ENCODE assay signal across 15 cellular contexts in genomic region chr5:14906628-14907027, GRCh38. TPM values are rescaled to one million over a fixed set of nuclear protein-coding genes. Genes with fewer than 3 reads are reported as not detected.
DNase-seq lines count a peak whose midpoint lies in the region; ATAC-seq and TF ChIP-seq lines count a peak whose summit lies in the region.
"Had no signal": no experiment of that assay in that cellular context is flagged by ENCODE, and none has a peak within 500 bp of the region (broad histone marks: within the 10 kb centered on the region; RNA-seq: fewer than 3 reads in every experiment).

No MANE protein-coding gene starts in this region.

- TF ChIP-seq CTCF in PC-9 (conservative IDR thresholded peaks at IDR 0.05) (no peak), CD14-positive monocyte (IDR thresholded peaks at IDR 0.05) (no peak)

- ATAC-seq in activated T-cell treated with anti-CD3 and anti-CD28 coated beads, Interleukin-2, amount 50 U/mL, for 72 hours (replicated peaks in 1 of 2), result peak; percentile 53 to 60
- peak; percentile 55 for ATAC-seq in activated T-helper 17 cell treated with anti-CD3 and anti-CD28 coated beads, Interleukin-2, amount 50 U/mL, for 72 hours (replicated peaks)
- ATAC-seq in stimulated activated effector memory CD8-positive, alpha-beta T cell treated with anti-CD3 and anti-CD28 coated beads, Interleukin-12 subunit alpha, Interleukin-12 subunit beta, amount 100 ng/mL, for 72 hours, result peak; percentile 93

- no peaks in the 10 kb centered on the region for H3K36me3 Mint-ChIP-seq in activated CD4-positive, alpha-beta T cell treated with anti-CD3 and anti-CD28 coated beads, Interleukin-2, amount 10 ng/mL, durations not matched to agents 24 days and 14 days (ENCODE audit: low read depth)
- no peaks in the 10 kb centered on the region for H3K36me3 Mint-ChIP-seq in activated T-cell treated with anti-CD3 and anti-CD28 coated beads, Interleukin-2, amount 50 U/mL, for 72 hours (ENCODE audit: insufficient read depth in 2 of 2)
- H3K36me3 Mint-ChIP-seq in activated T-helper 17 cell treated with anti-CD3 and anti-CD28 coated beads, Interleukin-2, amount 50 U/mL, for 72 hours (ENCODE audit: low read depth), result no peaks in the 10 kb centered on the region
- no peaks in the 10 kb centered on the region for H3K36me3 Mint-ChIP-seq in stimulated activated effector memory CD8-positive, alpha-beta T cell treated with anti-CD3 and anti-CD28 coated beads, Interleukin-12 subunit alpha, Interleukin-12 subunit beta, amount 100 ng/mL, for 72 hours
- H3K36me3 Mint-ChIP-seq in CD14-positive monocyte, result no peaks in the 10 kb centered on the region
- H3K36me3 Mint-ChIP-seq: CD8-positive, alpha-beta memory T cell had no signal

- H3K9me3 Mint-ChIP-seq in activated CD4-positive, alpha-beta T cell treated with anti-CD3 and anti-CD28 coated beads, Interleukin-2, amount 10 ng/mL, durations not matched to agents 24 days and 14 days, result no peaks in the 10 kb centered on the region
- H3K9me3 Mint-ChIP-seq in activated T-cell treated with anti-CD3 and anti-CD28 coated beads, Interleukin-2, amount 50 U/mL, for 72 hours, result no peaks in the 10 kb centered on the region
- no peaks in the 10 kb centered on the region for H3K9me3 Mint-ChIP-seq in activated T-helper 17 cell treated with anti-CD3 and anti-CD28 coated beads, Interleukin-2, amount 50 U/mL, for 72 hours
- no peaks in the 10 kb centered on the region for H3K9me3 Mint-ChIP-seq in stimulated activated effector memory CD8-positive, alpha-beta T cell treated with anti-CD3 and anti-CD28 coated beads, Interleukin-12 subunit alpha, Interleukin-12 subunit beta, amount 100 ng/mL, for 72 hours
- peaks cover 0 to 5% (median 0%) of the 10 kb centered on the region in 7 donors for H3K9me3 Mint-ChIP-seq in CD14-positive monocyte
- H3K9me3 Mint-ChIP-seq: H9 had no signal

- no peak overlapping the region for H2AFZ ChIP-seq in PC-9

- no peak overlapping the region for H3K27ac ChIP-seq in PC-9
- H3K27ac ChIP-seq: 22Rv1 had no signal

- intact Hi-C loops in activated CD4-positive, alpha-beta T cell treated with anti-CD3 and anti-CD28 coated beads, Interleukin-2, amount 10 ng/mL, durations not matched to agents 24 days and 14 days (cut with micrococcal nuclease), result no loop called here
- intact Hi-C loops in PC-9 (cut with micrococcal nuclease; ENCODE audit: unreplicated experiment), result no loop called here
- intact Hi-C loops in CD14-positive monocyte (cut with micrococcal nuclease), result no loop called here

- no peaks in the 10 kb centered on the region for H3F3A ChIP-seq in PC-9 (ENCODE audit: insufficient read depth, low read depth)

- no peak overlapping the region for H3K4me3 Mint-ChIP-seq in activated CD4-positive, alpha-beta T cell treated with anti-CD3 and anti-CD28 coated beads, Interleukin-2, amount 10 ng/mL, durations not matched to agents 24 days and 14 days
- no peak overlapping the region for H3K4me3 Mint-ChIP-seq in activated T-cell treated with anti-CD3 and anti-CD28 coated beads, Interleukin-2, amount 50 U/mL, for 72 hours
- H3K4me3 Mint-ChIP-seq in activated T-helper 17 cell treated with anti-CD3 and anti-CD28 coated beads, Interleukin-2, amount 50 U/mL, for 72 hours, result no peak overlapping the region
- H3K4me3 Mint-ChIP-seq in stimulated activated effector memory CD8-positive, alpha-beta T cell treated with anti-CD3 and anti-CD28 coated beads, Interleukin-12 subunit alpha, Interleukin-12 subunit beta, amount 100 ng/mL, for 72 hours, result no peak overlapping the region
- no peak overlapping the region for H3K4me3 Mint-ChIP-seq in CD14-positive monocyte
- H3K4me3 Mint-ChIP-seq: CD8-positive, alpha-beta memory T cell; H9 had no signal

- H3K79me2 ChIP-seq in PC-9 (ENCODE audit: low read depth), result no peaks in the 10 kb centered on the region

- H3K36me3 ChIP-seq in PC-9 (ENCODE audit: low read depth), result no peaks in the 10 kb centered on the region

- POLR2A ChIA-PET in PC-9 (lab: Charles Lee; ENCODE audit: unreplicated experiment), result interaction anchor here (0.9 kb wide), 1 partner anchor 1266 kb away, joined by 4 read pairs; no protein-coding TSS in a partner anchor

- peaks cover 4% of the 10 kb centered on the region for H3K4me1 Mint-ChIP-seq in activated CD4-positive, alpha-beta T cell treated with anti-CD3 and anti-CD28 coated beads, Interleukin-2, amount 10 ng/mL, durations not matched to agents 24 days and 14 days
- H3K4me1 Mint-ChIP-seq in activated T-cell treated with anti-CD3 and anti-CD28 coated beads, Interleukin-2, amount 50 U/mL, for 72 hours (ENCODE audit: low read depth), result no peaks in the 10 kb centered on the region
- H3K4me1 Mint-ChIP-seq in activated T-helper 17 cell treated with anti-CD3 and anti-CD28 coated beads, Interleukin-2, amount 50 U/mL, for 72 hours, result no peaks in the 10 kb centered on the region
- H3K4me1 Mint-ChIP-seq in stimulated activated effector memory CD8-positive, alpha-beta T cell treated with anti-CD3 and anti-CD28 coated beads, Interleukin-12 subunit alpha, Interleukin-12 subunit beta, amount 100 ng/mL, for 72 hours, result peaks cover 9% of the 10 kb centered on the region
- H3K4me1 Mint-ChIP-seq in CD14-positive monocyte, result no peaks in the 10 kb centered on the region
- H3K4me1 Mint-ChIP-seq: CD8-positive, alpha-beta memory T cell; H9 had no signal

- no peak for DNase-seq in activated CD4-positive, alpha-beta T cell treated with anti-CD3 and anti-CD28 coated beads, Interleukin-2, amount 10 ng/mL, durations not matched to agents 24 days and 14 days
- DNase-seq in activated CD4-positive, alpha-beta T cell treated with anti-CD3 and anti-CD28 coated beads, Interleukin-2, amount 50 U/mL, for 48 hours, result no peak
- peak; percentile 10 to 19 for DNase-seq in activated T-cell treated with anti-CD3 and anti-CD28 coated beads, Interleukin-2, amount 50 U/mL, for 72 hours
- DNase-seq in activated T-cell treated with anti-CD3 and anti-CD28 coated beads, Interleukin-2, amount 50 U/mL, for 1 hour, result no peak
- DNase-seq in stimulated activated effector memory CD8-positive, alpha-beta T cell treated with anti-CD3 and anti-CD28 coated beads, Interleukin-12 subunit alpha, Interleukin-12 subunit beta, amount 100 ng/mL, for 72 hours (ENCODE audit: low spot score in 2 of 2), result no peak
- no peak for DNase-seq in PC-9
- no peak for DNase-seq in CD14-positive monocyte (ENCODE audit: low spot score)
- DNase-seq: Caco-2; CD8-positive, alpha-beta memory T cell; DND-41; GDM1; GOT3; H9 had no signal

- CTCF ChIA-PET in PC-9 (lab: Charles Lee), result no interaction called here

- no peaks in the 10 kb centered on the region for H3K9me2 ChIP-seq in PC-9 (ENCODE audit: insufficient read depth)

- H3K27ac Mint-ChIP-seq in activated CD4-positive, alpha-beta T cell treated with anti-CD3 and anti-CD28 coated beads, Interleukin-2, amount 10 ng/mL, durations not matched to agents 24 days and 14 days, result peak overlapping the region; percentile 20
- H3K27ac Mint-ChIP-seq in activated T-cell treated with anti-CD3 and anti-CD28 coated beads, Interleukin-2, amount 50 U/mL, for 72 hours, result no peak overlapping the region
- no peak overlapping the region for H3K27ac Mint-ChIP-seq in activated T-helper 17 cell treated with anti-CD3 and anti-CD28 coated beads, Interleukin-2, amount 50 U/mL, for 72 hours
- H3K27ac Mint-ChIP-seq in stimulated activated effector memory CD8-positive, alpha-beta T cell treated with anti-CD3 and anti-CD28 coated beads, Interleukin-12 subunit alpha, Interleukin-12 subunit beta, amount 100 ng/mL, for 72 hours, result no peak overlapping the region
- H3K27ac Mint-ChIP-seq in CD14-positive monocyte, result no peak overlapping the region
- H3K27ac Mint-ChIP-seq: CD8-positive, alpha-beta memory T cell; H9 had no signal

- H3K27me3 Mint-ChIP-seq in activated CD4-positive, alpha-beta T cell treated with anti-CD3 and anti-CD28 coated beads, Interleukin-2, amount 10 ng/mL, durations not matched to agents 24 days and 14 days, result peaks cover 11% of the 10 kb centered on the region
- no peaks in the 10 kb centered on the region for H3K27me3 Mint-ChIP-seq in activated T-cell treated with anti-CD3 and anti-CD28 coated beads, Interleukin-2, amount 50 U/mL, for 72 hours (ENCODE audit: low read depth)
- H3K27me3 Mint-ChIP-seq in activated T-helper 17 cell treated with anti-CD3 and anti-CD28 coated beads, Interleukin-2, amount 50 U/mL, for 72 hours, result no peaks in the 10 kb centered on the region
- peaks cover 5 to 10% (median 6%) of the 10 kb centered on the region in 3 donors for H3K27me3 Mint-ChIP-seq in CD14-positive monocyte (ENCODE audit: low read depth in 3 of 3)

- BruUV-seq in PC-9 (replicated peaks; lab: Mats Ljungman, UMichigan), result no TSS peak

- H3K27me3 ChIP-seq in PC-9 (ENCODE audit: insufficient read depth, low read depth), result peaks cover 6% of the 10 kb centered on the region

- H3K4me2 ChIP-seq in PC-9, result no peak overlapping the region

- H3K4me1 ChIP-seq in PC-9 (replicated peaks; ENCODE audit: insufficient read depth), result no peaks in the 10 kb centered on the region
- H3K4me1 ChIP-seq: Caco-2 had no signal

- no peaks in the 10 kb centered on the region; the same call in 1 of the 2 replicates for H4K20me1 ChIP-seq in PC-9 (ENCODE audit: insufficient read depth)

- H3K9me3 ChIP-seq in PC-9 (ENCODE audit: insufficient read depth, low read depth), result no peaks in the 10 kb centered on the region
- H3K9me3 ChIP-seq: Caco-2 had no signal

- H3K4me3 ChIP-seq in PC-9, result no peak overlapping the region

RNA-seq across cellular contexts. Expression of gene ANKH, which starts 35.0 kb away (rescaled TPM):
- 41.6 and 46.7 TPM in 2 replicates for total RNA-seq in activated CD4-positive, alpha-beta T cell treated with anti-CD3 and anti-CD28 coated beads, Interleukin-2, amount 10 ng/mL, durations not matched to agents 24 days and 14 days
- total RNA-seq in activated T-cell treated with anti-CD3 and anti-CD28 coated beads, Interleukin-2, amount 50 U/mL, for 72 hours, result 100 to 1,000 TPM in 1 of 2 donors, 10 to 100 TPM in 1; 86.3 to 103 TPM
- total RNA-seq in activated T-helper 17 cell treated with anti-CD3 and anti-CD28 coated beads, Interleukin-2, amount 50 U/mL, for 72 hours, result 100 to 1,000 TPM; 101 to 193 TPM
- total RNA-seq in PC-9 (2021), result 81.4 and 87.2 TPM in 2 replicates
- 1 to 10 TPM; 2.4 to 3.1 TPM for polyA plus RNA-seq in CD14-positive monocyte

Comparison
In these comparisons a context has a peak if more than half of its experiments do, and no peak if none do; other contexts are left out.
1. DNase-seq: peak in activated T-cell treated with anti-CD3 and anti-CD28 coated beads, Interleukin-2, amount 50 U/mL, for 72 hours (2 of 2); none in activated CD4-positive, alpha-beta T cell treated with anti-CD3 and anti-CD28 coated beads, Interleukin-2, amount 10 ng/mL, durations not matched to agents 24 days and 14 days (single experiment), activated CD4-positive, alpha-beta T cell treated with anti-CD3 and anti-CD28 coated beads, Interleukin-2, amount 50 U/mL, for 48 hours (0 of 2), activated T-cell treated with anti-CD3 and anti-CD28 coated beads, Interleukin-2, amount 50 U/mL, for 1 hour (single experiment), stimulated activated effector memory CD8-positive, alpha-beta T cell treated with anti-CD3 and anti-CD28 coated beads, Interleukin-12 subunit alpha, Interleukin-12 subunit beta, amount 100 ng/mL, for 72 hours (0 of 2), PC-9 (0 of 2) and CD14-positive monocyte (single experiment).
2. Peak in every context shown above with its lines, with median percentiles within 50 percentile points of each other: ATAC-seq.